1 cellular context compared by ENCODE assay signal in the genomic region with DNA sequence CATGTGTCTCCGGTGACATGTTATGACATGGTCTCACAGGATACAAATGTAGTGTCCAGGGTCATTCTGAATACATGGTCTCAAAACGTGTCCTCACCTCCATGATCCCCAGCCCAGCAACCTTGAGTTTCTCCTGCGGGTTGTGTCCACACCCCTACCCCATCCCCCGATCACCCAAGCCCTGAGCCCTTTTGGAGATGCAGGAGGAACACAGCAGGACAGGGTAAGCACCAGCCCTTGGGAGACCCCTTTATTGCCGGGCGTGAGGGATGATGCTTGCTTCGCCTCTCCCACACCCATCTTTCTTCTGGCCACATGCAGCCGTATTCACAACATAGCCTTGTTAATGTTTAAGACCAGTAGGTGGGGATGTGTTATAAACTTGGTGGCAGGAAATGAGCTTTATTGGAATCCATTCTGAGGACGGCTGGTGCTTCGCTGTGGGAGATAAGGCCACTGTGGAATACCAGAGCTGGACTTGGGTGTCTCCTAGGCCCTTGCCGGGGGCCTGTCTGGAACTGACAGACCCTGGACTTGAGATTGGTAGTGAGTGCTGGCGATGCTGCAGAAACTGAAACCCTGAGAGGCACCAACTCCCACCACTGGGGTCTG.
A peak's percentile ranks its signal among the peaks of the same experiment; 100 is the strongest.
TF ChIP-seq lines count a peak whose summit lies in the region.

No MANE protein-coding gene starts in this region.

TF ChIP-seq in endothelial cell of umbilical vein, 7 proteins besides CTCF, POLR2A, EP300 and RAD21:
- TF ChIP-seq EZH2 (IDR thresholded peaks at IDR 0.05; ENCODE audit: borderline replicate concordance, low read depth, low read length, severe bottlenecking), result peak; percentile 33
- TF ChIP-seq MYC (IDR thresholded peaks at IDR 0.05; ENCODE audit: low read depth, low read length), result no peak
- TF ChIP-seq FOS (IDR thresholded peaks at IDR 0.05; ENCODE audit: borderline replicate concordance, insufficient read depth, low read length), result no peak
- TF ChIP-seq, protein P1, sequence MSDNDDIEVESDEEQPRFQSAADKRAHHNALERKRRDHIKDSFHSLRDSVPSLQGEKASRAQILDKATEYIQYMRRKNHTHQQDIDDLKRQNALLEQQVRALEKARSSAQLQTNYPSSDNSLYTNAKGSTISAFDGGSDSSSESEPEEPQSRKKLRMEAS (IDR thresholded peaks at IDR 0.05; ENCODE audit: insufficient read depth, insufficient read length), result no peak
- no peak for TF ChIP-seq POLR2AphosphoS5 (IDR thresholded peaks at IDR 0.05; ENCODE audit: insufficient read depth, low read depth, low read length)
- no peak for TF ChIP-seq GATA2 (IDR thresholded peaks at IDR 0.05; ENCODE audit: insufficient read depth, insufficient read length, low read depth, low read length)
- TF ChIP-seq JUN (IDR thresholded peaks at IDR 0.05; ENCODE audit: borderline replicate concordance, insufficient read depth, insufficient read length, low read depth), result no peak
